Comparison of ENCODE assay signal across 8 cellular contexts in genomic region chr14:88189040-88189839, GRCh38.
DNase-seq lines count a peak whose midpoint lies in the region; ATAC-seq and TF ChIP-seq lines count a peak whose summit lies in the region.

No MANE protein-coding gene starts in this region.

- H3K4me2 ChIP-seq in neural progenitor cell: peak overlapping the region; percentile 43

- TF ChIP-seq CTCF in foreskin fibroblast (IDR thresholded peaks at IDR 0.05; ENCODE audit: low read depth, low read length): peak; percentile 78
- TF ChIP-seq CTCF in neural progenitor cell (IDR thresholded peaks at IDR 0.05): peak; percentile 91
- TF ChIP-seq CTCF in upper lobe of left lung (IDR thresholded peaks at IDR 0.05): peak in 4 of 6 experiments; percentile 41 to 66 (median 59)

- H3K27me3 ChIP-seq in neural progenitor cell (no peaks in the 10 kb centered on the region), upper lobe of left lung (no peaks in the 10 kb centered on the region)

- peak overlapping the region; percentile 45 for H2AFZ ChIP-seq in neural progenitor cell (replicated peaks)

- TF ChIP-seq EP300 in upper lobe of left lung (IDR thresholded peaks at IDR 0.05): no peak

- H3K4me1 ChIP-seq in neural progenitor cell: peaks cover 29% of the 10 kb centered on the region
- peaks cover 0 to 10% (median 3%) of the 10 kb centered on the region in 4 donors for H3K4me1 ChIP-seq in upper lobe of left lung

- H3K9me3 ChIP-seq in neural progenitor cell (ENCODE audit: low read depth) (no peaks in the 10 kb centered on the region), upper lobe of left lung (no peaks in the 10 kb centered on the region)

- H3K9me3 Mint-ChIP-seq in neural progenitor cell: no peaks in the 10 kb centered on the region

- peaks cover 11% of the 10 kb centered on the region for H3K36me3 Mint-ChIP-seq in neural progenitor cell

- WGBS in upper lobe of left lung, 2 donors: 18 to 20% methylated on average over 18 of the region's 18 CpGs

- no peaks in the 10 kb centered on the region for H3K79me2 ChIP-seq in neural progenitor cell (ENCODE audit: low read depth)

- no peaks in the 10 kb centered on the region for H3F3A ChIP-seq in neural progenitor cell (ENCODE audit: low read depth)

- ATAC-seq in GM19452 (IDR thresholded peaks at IDR 0.05; ENCODE audit: unreplicated experiment): peak; percentile 79
- ATAC-seq in upper lobe of left lung (ENCODE audit: low FRiP score in 2 of 2): peak; percentile 85 to 93

- H3K4me3 Mint-ChIP-seq in neural progenitor cell: no peak overlapping the region

- no peaks in the 10 kb centered on the region for H3K27me3 Mint-ChIP-seq in neural progenitor cell (ENCODE audit: insufficient read depth, low read depth)

- H3K27ac ChIP-seq in neural progenitor cell (no peak overlapping the region), upper lobe of left lung (no peak overlapping the region)

- H4K20me1 ChIP-seq in neural progenitor cell (ENCODE audit: low read depth): no peaks in the 10 kb centered on the region

- no peak overlapping the region for H3K9ac ChIP-seq in neural progenitor cell

- DNase-seq in D341Med (ENCODE audit: low spot score) (peak; percentile 70), HS-27A (ENCODE audit: low read depth) (peak; percentile 31), NCI-H82 (lab: John Stamatoyannopoulos, UW) (peak; percentile 93), foreskin fibroblast (peak; percentile 72 to 86), neural progenitor cell (ENCODE audit: low spot score) (peak; percentile 87), upper lobe of left lung (peak in 1 of 2 donors; percentile 79)
- peak; percentile 71 for DNase-seq in activated CD8-positive, alpha-beta memory T cell treated with anti-CD3 and anti-CD28 coated beads, Interleukin-2, amount 50 U/mL, for 48 hours

- H3K27ac Mint-ChIP-seq in neural progenitor cell: peak overlapping the region; percentile 67

- no peak overlapping the region for H3K4me3 ChIP-seq in foreskin fibroblast (ENCODE audit: low read depth in 1 of 2, low read length in 2 of 2)
- peak overlapping the region; percentile 4 for H3K4me3 ChIP-seq in neural progenitor cell
- H3K4me3 ChIP-seq in upper lobe of left lung: peak overlapping the region in 2 of 4 donors; percentile 23 to 34

- TF ChIP-seq POLR2A in upper lobe of left lung (IDR thresholded peaks at IDR 0.05): no peak

- H3K4me1 Mint-ChIP-seq in neural progenitor cell: peaks cover 37% of the 10 kb centered on the region

- H3K36me3 ChIP-seq in neural progenitor cell (no peaks in the 10 kb centered on the region), upper lobe of left lung (no peaks in the 10 kb centered on the region)
